Comparison of ENCODE assay signal across 1 cellular context in the genomic region with DNA sequence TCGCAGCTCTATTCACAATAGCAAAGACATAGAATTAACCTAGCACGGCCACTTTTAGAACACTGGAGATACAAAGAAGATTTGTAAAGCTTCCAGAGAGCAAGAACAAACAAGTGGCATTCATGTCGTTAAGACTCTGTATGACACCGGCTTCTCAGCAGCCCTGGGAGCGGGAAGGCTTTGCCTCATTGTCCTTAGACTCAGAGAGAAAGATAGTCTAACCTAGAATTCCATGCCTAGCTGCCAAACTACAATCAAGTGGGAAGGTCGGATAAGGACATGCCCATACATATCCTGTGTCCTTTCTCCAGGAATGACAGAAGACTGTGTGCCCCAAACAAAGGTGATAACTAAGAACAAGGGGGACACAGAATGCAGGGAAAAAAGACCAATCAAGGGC.
TF ChIP-seq lines count a peak whose summit lies in the region.

No MANE protein-coding gene starts in this region.

TF ChIP-seq in H1, 55 proteins besides CTCF, POLR2A, EP300 and RAD21:
- TF ChIP-seq FOSL1 (IDR thresholded peaks at IDR 0.05; ENCODE audit: insufficient read depth, low read depth, low read length) = no peak
- no peak for TF ChIP-seq CTBP2 (IDR thresholded peaks at IDR 0.05; ENCODE audit: borderline replicate concordance, insufficient read depth, insufficient read length, low read length)
- TF ChIP-seq HDAC6 (IDR thresholded peaks at IDR 0.05; ENCODE audit: low read depth, low read length) = no peak
- no peak for TF ChIP-seq TAF7 (optimal IDR thresholded peaks at IDR 0.05; ENCODE audit: borderline replicate concordance, low read depth, low read length)
TF ChIP-seq in H1: peak in this region for 0.
